Comparison of ENCODE assay signal across 1 cellular context in genomic region chr6:129513471-129513870, GRCh38.
TF ChIP-seq lines count a peak whose summit lies in the region.

No MANE protein-coding gene starts in this region.

TF ChIP-seq in GM12878, 131 proteins besides CTCF, POLR2A, EP300 and RAD21:
- TF ChIP-seq FOXM1 (IDR thresholded peaks at IDR 0.05; ENCODE audit: low read depth, low read length) (peak; percentile 37; the same call in 1 of the 2 replicates), IKZF2 (IDR thresholded peaks at IDR 0.05) (no peak), TCF12 (IDR thresholded peaks at IDR 0.05; ENCODE audit: low read depth, low read length) (no peak), ZNF24 (IDR thresholded peaks at IDR 0.05) (0 out of 2 replicates have a peak, but pooled peaks have one; percentile 15), MXI1 (IDR thresholded peaks at IDR 0.05; ENCODE audit: low read depth, low read length) (no peak), JUNB (IDR thresholded peaks at IDR 0.05) (peak; percentile 13; the same call in 1 of the 2 replicates)
